ENCODE assay signal across 39 cellular contexts in the genomic region with DNA sequence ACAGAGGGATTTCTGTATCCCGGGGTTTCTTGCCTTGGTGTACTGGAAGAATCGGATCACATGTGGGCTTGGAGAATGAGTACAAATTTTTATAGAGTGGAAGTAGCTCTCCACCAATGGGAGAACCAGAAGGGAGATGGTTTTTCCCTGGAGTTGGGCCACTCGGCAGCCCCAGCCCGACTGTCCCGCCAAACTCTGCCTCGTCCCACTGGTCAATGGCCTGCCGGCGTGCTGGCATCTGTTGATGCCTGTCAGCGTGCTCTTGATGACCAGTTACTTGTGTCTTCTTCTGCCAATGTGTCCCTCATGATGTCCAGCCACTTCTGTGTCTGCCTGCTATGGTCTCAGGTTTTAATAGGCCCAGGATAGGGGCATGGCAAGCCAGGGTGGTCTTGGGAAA.
"Had no signal": no experiment of that assay in that cellular context is flagged by ENCODE, and none has a peak within 500 bp of the region (broad histone marks: within the 10 kb centered on the region; RNA-seq: fewer than 3 reads in every experiment).

No MANE protein-coding gene starts in this region.

- H3K4me3 ChIP-seq: adrenal gland, ascending aorta, body of pancreas, breast epithelium, cardiac muscle cell had no signal

- DNase-seq: activated effector memory CD4-positive, alpha-beta T cell treated with anti-CD3 and anti-CD28 coated beads, Interleukin-2, amount 50 U/mL, for 16 hours; activated effector memory CD4-positive, alpha-beta T cell treated with Interleukin-2 at 50 U/mL for 16 hours; activated gamma-delta T cell; activated gamma-delta T cell treated with Interleukin-2 at 50 U/mL for 16 hours; activated naive CD4-positive, alpha-beta T cell; activated naive CD4-positive, alpha-beta T cell treated with anti-CD3 and anti-CD28 coated beads for 36 hours; activated naive CD4-positive, alpha-beta T cell treated with anti-CD3 and anti-CD28 coated beads, Interleukin-2, amount 10 ng/mL, durations not matched to agents 7 days and 5 days; activated naive CD4-positive, alpha-beta T cell treated with anti-CD3 and anti-CD28 coated beads, Interleukin-2, amount 50 U/mL, for 16 hours; activated naive CD4-positive, alpha-beta T cell treated with Interleukin-2 at 50 U/mL for 16 hours; activated naive CD8-positive, alpha-beta T cell treated with anti-CD3 and anti-CD28 coated beads for 36 hours; activated naive CD8-positive, alpha-beta T cell treated with anti-CD3 and anti-CD28 coated beads, Interleukin-2, amount 10 ng/mL, durations not matched to agents 7 days and 5 days; activated naive CD8-positive, alpha-beta T cell treated with anti-CD3 and anti-CD28 coated beads, Interleukin-2, amount 50 U/mL, for 24 hours; activated T-cell treated with anti-CD3 and anti-CD28 coated beads, Interleukin-2, amount 50 U/mL, for 1 hour; activated T-cell treated with anti-CD3 and anti-CD28 coated beads, Interleukin-2, amount 50 U/mL, for 24 hours; activated T-cell treated with anti-CD3 and anti-CD28 coated beads, Interleukin-2, amount 50 U/mL, for 4 hours; activated T-cell treated with anti-CD3 and anti-CD28 coated beads, Interleukin-2, amount 50 U/mL, for 48 hours; adrenal gland; amniotic stem cell; amygdala; anterior cingulate cortex; aorta; body of pancreas; brain microvascular endothelial cell; caudate nucleus; central memory CD4-positive, alpha-beta T cell; cerebellar nuclear complex had no signal

- FAIRE-seq: astrocyte, bronchial epithelial cell had no signal

- H3K27ac Mint-ChIP-seq: activated naive CD4-positive, alpha-beta T cell treated with anti-CD3 and anti-CD28 coated beads for 36 hours; activated naive CD4-positive, alpha-beta T cell treated with anti-CD3 and anti-CD28 coated beads, Interleukin-2, amount 10 ng/mL, durations not matched to agents 7 days and 5 days; activated naive CD4-positive, alpha-beta T cell treated with anti-CD3 and anti-CD28 coated beads, Interleukin-2, amount 50 U/mL, for 24 hours; activated naive CD4-positive, alpha-beta T cell treated with anti-CD3 and anti-CD28 coated beads, Interleukin-2, amount 50 U/mL, for 72 hours; activated naive CD8-positive, alpha-beta T cell; activated naive CD8-positive, alpha-beta T cell treated with anti-CD3 and anti-CD28 coated beads for 36 hours; activated naive CD8-positive, alpha-beta T cell treated with anti-CD3 and anti-CD28 coated beads, Interleukin-2, amount 10 ng/mL, durations not matched to agents 7 days and 5 days; activated naive CD8-positive, alpha-beta T cell treated with anti-CD3 and anti-CD28 coated beads, Interleukin-2, amount 50 U/mL, for 24 hours; activated T-cell treated with anti-CD3 and anti-CD28 coated beads, Interleukin-2, amount 50 U/mL, for 24 hours; activated T-helper 1 cell treated with anti-CD3 and anti-CD28 coated beads, Interleukin-12 subunit alpha, Interleukin-12 subunit beta, Interleukin-2, Interleukin-4 antibody, amounts not matched to agents 30 ng/mL and 10 ng/mL and 1 ng/mL, durations not matched to agents 14 hours and 24 hours and 36 hours; activated T-helper 17 cell treated with anti-CD3 and anti-CD28 coated beads, Interleukin-2, amount 50 U/mL, for 72 hours; activated T-helper 2 cell treated with anti-CD3 and anti-CD28 coated beads, Interferon-gamma antibody, Interleukin-2, Interleukin-4, amounts not matched to agents 10 μg/mL and 5 μg/mL and 100 μg/mL, durations not matched to agents 14 hours and 24 hours and 36 hours; brain had no signal

- H3K27ac ChIP-seq: adrenal gland, ascending aorta, body of pancreas, brain microvascular endothelial cell, breast epithelium, cardiac muscle cell had no signal

- H3K4me1 Mint-ChIP-seq: activated naive CD4-positive, alpha-beta T cell treated with anti-CD3 and anti-CD28 coated beads, Interleukin-2, amount 10 ng/mL, durations not matched to agents 7 days and 5 days; activated naive CD4-positive, alpha-beta T cell treated with anti-CD3 and anti-CD28 coated beads, Interleukin-2, amount 50 U/mL, for 24 hours; activated naive CD8-positive, alpha-beta T cell treated with anti-CD3 and anti-CD28 coated beads for 36 hours; activated naive CD8-positive, alpha-beta T cell treated with anti-CD3 and anti-CD28 coated beads, Interleukin-2, amount 10 ng/mL, durations not matched to agents 7 days and 5 days; activated naive CD8-positive, alpha-beta T cell treated with anti-CD3 and anti-CD28 coated beads, Interleukin-2, amount 50 U/mL, for 24 hours; activated T-helper 17 cell treated with anti-CD3 and anti-CD28 coated beads, Interleukin-2, amount 50 U/mL, for 72 hours; brain; central memory CD8-positive, alpha-beta T cell had no signal

- H3K36me3 ChIP-seq: adrenal gland, ascending aorta, brain microvascular endothelial cell, breast epithelium, cardiac muscle cell had no signal

- H3K9me3 Mint-ChIP-seq: activated naive CD4-positive, alpha-beta T cell treated with anti-CD3 and anti-CD28 coated beads for 36 hours; activated naive CD4-positive, alpha-beta T cell treated with anti-CD3 and anti-CD28 coated beads, Interleukin-2, amount 10 ng/mL, durations not matched to agents 7 days and 5 days; activated naive CD4-positive, alpha-beta T cell treated with anti-CD3 and anti-CD28 coated beads, Interleukin-2, amount 50 U/mL, for 24 hours; activated naive CD4-positive, alpha-beta T cell treated with anti-CD3 and anti-CD28 coated beads, Interleukin-2, amount 50 U/mL, for 72 hours; activated naive CD8-positive, alpha-beta T cell treated with anti-CD3 and anti-CD28 coated beads for 36 hours; activated naive CD8-positive, alpha-beta T cell treated with anti-CD3 and anti-CD28 coated beads, Interleukin-2, amount 10 ng/mL, durations not matched to agents 7 days and 5 days; activated naive CD8-positive, alpha-beta T cell treated with anti-CD3 and anti-CD28 coated beads, Interleukin-2, amount 50 U/mL, for 24 hours; activated T-cell treated with anti-CD3 and anti-CD28 coated beads, Interleukin-2, amount 50 U/mL, for 24 hours; activated T-cell treated with anti-CD3 and anti-CD28 coated beads, Interleukin-2, amount 50 U/mL, for 4 hours; activated T-helper 17 cell treated with anti-CD3 and anti-CD28 coated beads, Interleukin-2, amount 50 U/mL, for 72 hours; activated T-helper 2 cell treated with anti-CD3 and anti-CD28 coated beads, Interferon-gamma antibody, Interleukin-2, Interleukin-4, amounts not matched to agents 10 μg/mL and 5 μg/mL and 100 μg/mL, durations not matched to agents 14 hours and 24 hours and 36 hours; central memory CD8-positive, alpha-beta T cell had no signal

- H3K9me3 ChIP-seq: adrenal gland, ascending aorta, body of pancreas, breast epithelium had no signal

- H3K4me3 Mint-ChIP-seq: activated naive CD4-positive, alpha-beta T cell treated with anti-CD3 and anti-CD28 coated beads for 36 hours; activated naive CD4-positive, alpha-beta T cell treated with anti-CD3 and anti-CD28 coated beads, Interleukin-2, amount 10 ng/mL, durations not matched to agents 7 days and 5 days; activated naive CD4-positive, alpha-beta T cell treated with anti-CD3 and anti-CD28 coated beads, Interleukin-2, amount 50 U/mL, for 24 hours; activated naive CD8-positive, alpha-beta T cell; activated naive CD8-positive, alpha-beta T cell treated with anti-CD3 and anti-CD28 coated beads for 36 hours; activated naive CD8-positive, alpha-beta T cell treated with anti-CD3 and anti-CD28 coated beads, Interleukin-2, amount 10 ng/mL, durations not matched to agents 7 days and 5 days; activated naive CD8-positive, alpha-beta T cell treated with anti-CD3 and anti-CD28 coated beads, Interleukin-2, amount 50 U/mL, for 24 hours; activated T-cell treated with anti-CD3 and anti-CD28 coated beads, Interleukin-2, amount 50 U/mL, for 24 hours; activated T-cell treated with anti-CD3 and anti-CD28 coated beads, Interleukin-2, amount 50 U/mL, for 4 hours; activated T-helper 1 cell treated with anti-CD3 and anti-CD28 coated beads, Interleukin-12 subunit alpha, Interleukin-12 subunit beta, Interleukin-2, Interleukin-4 antibody, amounts not matched to agents 30 ng/mL and 10 ng/mL and 1 ng/mL, durations not matched to agents 14 hours and 24 hours and 36 hours; activated T-helper 17 cell treated with anti-CD3 and anti-CD28 coated beads, Interleukin-2, amount 50 U/mL, for 72 hours; brain; central memory CD8-positive, alpha-beta T cell had no signal

- H3K36me3 Mint-ChIP-seq: activated naive CD4-positive, alpha-beta T cell treated with anti-CD3 and anti-CD28 coated beads, Interleukin-2, amount 10 ng/mL, durations not matched to agents 7 days and 5 days; activated naive CD4-positive, alpha-beta T cell treated with anti-CD3 and anti-CD28 coated beads, Interleukin-2, amount 50 U/mL, for 72 hours; activated naive CD8-positive, alpha-beta T cell treated with anti-CD3 and anti-CD28 coated beads, Interleukin-2, amount 10 ng/mL, durations not matched to agents 7 days and 5 days had no signal

- H3K27me3 ChIP-seq: adrenal gland, ascending aorta, body of pancreas, brain microvascular endothelial cell, breast epithelium, cardiac muscle cell had no signal

- H3K27me3 Mint-ChIP-seq: activated naive CD4-positive, alpha-beta T cell treated with anti-CD3 and anti-CD28 coated beads, Interleukin-2, amount 10 ng/mL, durations not matched to agents 7 days and 5 days; activated naive CD4-positive, alpha-beta T cell treated with anti-CD3 and anti-CD28 coated beads, Interleukin-2, amount 50 U/mL, for 24 hours; activated naive CD8-positive, alpha-beta T cell; activated naive CD8-positive, alpha-beta T cell treated with anti-CD3 and anti-CD28 coated beads for 36 hours; activated naive CD8-positive, alpha-beta T cell treated with anti-CD3 and anti-CD28 coated beads, Interleukin-2, amount 10 ng/mL, durations not matched to agents 7 days and 5 days; activated naive CD8-positive, alpha-beta T cell treated with anti-CD3 and anti-CD28 coated beads, Interleukin-2, amount 50 U/mL, for 24 hours; activated T-cell treated with anti-CD3 and anti-CD28 coated beads, Interleukin-2, amount 50 U/mL, for 24 hours; activated T-helper 17 cell treated with anti-CD3 and anti-CD28 coated beads, Interleukin-2, amount 50 U/mL, for 72 hours; brain; central memory CD8-positive, alpha-beta T cell had no signal

- H3K4me1 ChIP-seq: adrenal gland, ascending aorta, body of pancreas, breast epithelium had no signal

- ATAC-seq: activated naive CD4-positive, alpha-beta T cell treated with anti-CD3 and anti-CD28 coated beads, Interleukin-2, amount 50 U/mL, for 72 hours; activated naive CD8-positive, alpha-beta T cell treated with anti-CD3 and anti-CD28 coated beads, Interleukin-2, amount 50 U/mL, for 24 hours; activated T-cell treated with anti-CD3 and anti-CD28 coated beads, Interleukin-2, amount 50 U/mL, for 4 hours; activated T-helper 17 cell treated with anti-CD3 and anti-CD28 coated beads, Interleukin-2, amount 50 U/mL, for 72 hours; body of pancreas had no signal
